In genomic region chr1:241219449-241219848, GRCh38 we compare ENCODE assay signal across 1 cellular context.
TF ChIP-seq lines count a peak whose summit lies in the region.

No MANE protein-coding gene starts in this region.

TF ChIP-seq in H1, 55 proteins besides CTCF, POLR2A, EP300 and RAD21 (continued from another document):
- TF ChIP-seq CHD7 (IDR thresholded peaks at IDR 0.05; ENCODE audit: insufficient replicate concordance, low read length) = no peak
